10 cellular contexts compared by ENCODE assay signal in genomic region chr19:6272913-6273600, GRCh38. TPM values are rescaled to one million over a fixed set of nuclear protein-coding genes. Genes with fewer than 3 reads are reported as not detected.
A peak's percentile ranks its signal among the peaks of the same experiment; 100 is the strongest.
DNase-seq lines count a peak whose midpoint lies in the region; ATAC-seq and TF ChIP-seq lines count a peak whose summit lies in the region.
"Had no signal": no experiment of that assay in that cellular context is flagged by ENCODE, and none has a peak within 500 bp of the region (broad histone marks: within the 10 kb centered on the region; RNA-seq: fewer than 3 reads in every experiment).

No MANE protein-coding gene starts in this region.

- no CpG with 5 or more reads among the region's 22 CpGs for WGBS in H9 (ENCODE audit: extremely low coverage, insufficient read length, low lambda C conversion rate)

- H2BK5ac ChIP-seq in H9 (ENCODE audit: insufficient read length, low read length): no peak overlapping the region

- no peak overlapping the region; the same call in 1 of the 2 replicates for H3K14ac ChIP-seq in H9 (ENCODE audit: insufficient read depth, low read length)

- TF ChIP-seq CTCF in H9 (conservative IDR thresholded peaks at IDR 0.05) (no peak), ascending aorta (IDR thresholded peaks at IDR 0.05) (no peak), omental fat pad (IDR thresholded peaks at IDR 0.05) (no peak)

- H3K27me3 ChIP-seq in H9 (ENCODE audit: insufficient read depth, low read length) (no peaks in the 10 kb centered on the region), ascending aorta (no peaks in the 10 kb centered on the region), iPS-20b (ENCODE audit: insufficient read depth, low read length) (no peaks in the 10 kb centered on the region), skeletal muscle tissue (ENCODE audit: control insufficient read depth in 3 of 3, insufficient read depth in 3 of 3, low read length in 3 of 3) (no peaks in the 10 kb centered on the region)

- no peaks in the 10 kb centered on the region for H3K9me3 Mint-ChIP-seq in H9
- H3K9me3 Mint-ChIP-seq in activated T-cell treated with anti-CD3 and anti-CD28 coated beads, Interleukin-2, amount 50 U/mL, for 72 hours: no peaks in the 10 kb centered on the region
- H3K9me3 Mint-ChIP-seq: activated B cell treated with CpG ODN at 0.5 μM for 24 hours had no signal

- no peak overlapping the region for H3K56ac ChIP-seq in H9 (ENCODE audit: insufficient read length, low read depth, low read length)

- no peak overlapping the region for H2BK120ac ChIP-seq in H9 (ENCODE audit: low read depth, low read length, poor library complexity, severe bottlenecking)

- no peak overlapping the region for H3T11ph ChIP-seq in H9 (ENCODE audit: low read length)

- H2BK15ac ChIP-seq in H9 (ENCODE audit: low read depth, low read length): no peak overlapping the region

- peak overlapping the region in 1 of 2 experiments; percentile 28; a peak in 2 of 5 replicates for H3K4me3 Mint-ChIP-seq in H9
- no peak overlapping the region for H3K4me3 Mint-ChIP-seq in activated T-cell treated with anti-CD3 and anti-CD28 coated beads, Interleukin-2, amount 50 U/mL, for 72 hours
- H3K4me3 Mint-ChIP-seq: activated B cell treated with CpG ODN at 0.5 μM for 24 hours had no signal

- H3K18ac ChIP-seq in H9 (ENCODE audit: insufficient read length, low read depth, low read length): no peak overlapping the region

- peaks cover 48% of the 10 kb centered on the region; the same call in 1 of the 2 replicates for H3K79me2 ChIP-seq in H9 (ENCODE audit: insufficient read depth, low read length)

- H4K5ac ChIP-seq in H9 (ENCODE audit: insufficient read length, low read depth, low read length): no peak overlapping the region

- H2AFZ ChIP-seq in H9 (ENCODE audit: low read length): no peak overlapping the region

- H4K8ac ChIP-seq in H9 (replicated peaks; ENCODE audit: insufficient read length, low read depth, low read length): no peak overlapping the region

- no peak overlapping the region for H2BK20ac ChIP-seq in H9 (ENCODE audit: low read depth, low read length, poor library complexity, severe bottlenecking)

- no peaks in the 10 kb centered on the region for H4K20me1 ChIP-seq in H9 (ENCODE audit: control insufficient read depth, insufficient read depth, insufficient read length)

- no peaks in the 10 kb centered on the region for H3K27me3 Mint-ChIP-seq in H9 (ENCODE audit: low read depth)
- no peaks in the 10 kb centered on the region for H3K27me3 Mint-ChIP-seq in activated T-cell treated with anti-CD3 and anti-CD28 coated beads, Interleukin-2, amount 50 U/mL, for 72 hours (ENCODE audit: low read depth)
- H3K27me3 Mint-ChIP-seq: activated B cell treated with CpG ODN at 0.5 μM for 24 hours had no signal

- no peak overlapping the region for H3K4me2 ChIP-seq in H9 (ENCODE audit: insufficient read depth, insufficient read length, low read length)

- H3K9me3 ChIP-seq in H9 (ENCODE audit: control insufficient read depth, low read depth, low read length): no peaks in the 10 kb centered on the region
- no peaks in the 10 kb centered on the region for H3K9me3 ChIP-seq in ascending aorta
- H3K9me3 ChIP-seq in iPS-20b (ENCODE audit: insufficient read depth, low read depth, low read length): no peaks in the 10 kb centered on the region
- H3K9me3 ChIP-seq in skeletal muscle tissue (ENCODE audit: control insufficient read depth in 3 of 3, low read length in 3 of 3): no peaks in the 10 kb centered on the region

- peaks cover 17 to 46% (median 40%) of the 10 kb centered on the region in 3 experiments; a peak in 6 of 7 replicates for H3K36me3 Mint-ChIP-seq in H9 (ENCODE audit: insufficient read depth in 1 of 3, low read depth in 3 of 3)
- H3K36me3 Mint-ChIP-seq in activated T-cell treated with anti-CD3 and anti-CD28 coated beads, Interleukin-2, amount 50 U/mL, for 72 hours (ENCODE audit: insufficient read depth in 2 of 2): peaks cover 3 to 4% of the 10 kb centered on the region in 2 donors

- peaks cover 62 to 72% of the 10 kb centered on the region in 2 experiments for H3K4me1 Mint-ChIP-seq in H9
- H3K4me1 Mint-ChIP-seq in activated T-cell treated with anti-CD3 and anti-CD28 coated beads, Interleukin-2, amount 50 U/mL, for 72 hours (ENCODE audit: low read depth): peaks cover 47% of the 10 kb centered on the region

- H3K36me3 ChIP-seq in ascending aorta (peaks cover 21 to 23% of the 10 kb centered on the region in 2 donors), iPS-20b (ENCODE audit: insufficient read depth, low read depth, low read length) (peaks cover 30% of the 10 kb centered on the region), skeletal muscle tissue (ENCODE audit: control insufficient read depth in 3 of 3, insufficient read depth in 3 of 3, low read length in 3 of 3) (peaks cover 12 to 25% (median 22%) of the 10 kb centered on the region in 3 donors)

- DNase-seq in H9: no peak
- DNase-seq in ascending aorta (ENCODE audit: low spot score in 2 of 2): no peak
- DNase-seq in NK-92 treated with Interleukin-12 subunit alpha and Interleukin-12 subunit beta, amount 100 ng/mL, for 24 hours (lab: John Stamatoyannopoulos, UW): no peak
- DNase-seq in activated T-cell treated with anti-CD3 and anti-CD28 coated beads, Interleukin-2, amount 50 U/mL, for 72 hours: no peak
- no peak for DNase-seq in SIG-M5 treated with dmso at 0.1 percent for 504 hours (lab: John Stamatoyannopoulos, UW; ENCODE audit: unreplicated experiment)
- DNase-seq in omental fat pad (ENCODE audit: low spot score): no peak
- DNase-seq: activated B cell treated with CpG ODN at 0.5 μM for 24 hours, NCI-H510A had no signal

- H3K4ac ChIP-seq in H9 (ENCODE audit: low read depth, low read length): no peak overlapping the region

- H3K9ac ChIP-seq in H9 (ENCODE audit: extremely low read depth, insufficient read length, low read length) (no peak overlapping the region), iPS-20b (ENCODE audit: low read depth, low read length) (no peak overlapping the region; the same call in 1 of the 2 replicates), skeletal muscle tissue (ENCODE audit: low read depth in 1 of 3, low read length in 3 of 3) (peak overlapping the region; percentile 66 to 84 (median 77))

- no peaks in the 10 kb centered on the region for H3K23me2 ChIP-seq in H9 (ENCODE audit: insufficient read length, low read depth, low read length, poor library complexity, severe bottlenecking)

- peaks cover 21% of the 10 kb centered on the region for H3K79me1 ChIP-seq in H9 (ENCODE audit: insufficient read depth, low read depth, low read length, poor library complexity, severe bottlenecking)

- H3K27ac ChIP-seq in H9 (ENCODE audit: insufficient read length, low read depth, low read length) (no peak overlapping the region), ascending aorta (peak overlapping the region; percentile 90 to 92), iPS-20b (ENCODE audit: low read length) (peak overlapping the region; percentile 45), skeletal muscle tissue (ENCODE audit: low read depth, low read length) (peak overlapping the region; percentile 85)

- no peak overlapping the region for H2AK5ac ChIP-seq in H9 (ENCODE audit: insufficient read length, low read length)

- no peak for ATAC-seq in activated T-cell treated with anti-CD3 and anti-CD28 coated beads, Interleukin-2, amount 50 U/mL, for 72 hours (replicated peaks in 1 of 2)
- no peak for ATAC-seq in omental fat pad (ENCODE audit: low FRiP score)

- H4K91ac ChIP-seq in H9 (ENCODE audit: insufficient read length, low read depth, low read length): no peak overlapping the region

- H2BK12ac ChIP-seq in H9 (ENCODE audit: insufficient read length, low read depth, low read length): no peak overlapping the region

- H3K4me1 ChIP-seq in H9 (ENCODE audit: insufficient read depth, low read length) (peaks cover 12% of the 10 kb centered on the region; the same call in 1 of the 2 replicates), ascending aorta (peaks cover 24 to 64% of the 10 kb centered on the region in 2 donors), iPS-20b (ENCODE audit: insufficient read depth, low read length) (peaks cover 27% of the 10 kb centered on the region), skeletal muscle tissue (ENCODE audit: control insufficient read depth in 3 of 3, insufficient read depth in 3 of 3, low read length in 3 of 3) (peaks cover 76 to 84% (median 83%) of the 10 kb centered on the region in 3 donors)

- peak overlapping the region; percentile 84 to 95 (median 95); a peak in 6 of 7 replicates for H3K27ac Mint-ChIP-seq in H9
- H3K27ac Mint-ChIP-seq in activated T-cell treated with anti-CD3 and anti-CD28 coated beads, Interleukin-2, amount 50 U/mL, for 72 hours: no peak overlapping the region
- H3K27ac Mint-ChIP-seq: activated B cell treated with CpG ODN at 0.5 μM for 24 hours had no signal

- intact Hi-C loops in ascending aorta (cut with DNase I): loop anchor here (5.0 kb wide), 3 partner anchors 76 to 464 kb away; partner anchors contain the start of genes GPR108 and TRIP10

- peak overlapping the region; percentile 31 to 59 for H3K4me3 ChIP-seq in ascending aorta
- H3K4me3 ChIP-seq in iPS-20b (ENCODE audit: low read length): no peak overlapping the region
- peak overlapping the region; percentile 47 to 69 (median 48) for H3K4me3 ChIP-seq in skeletal muscle tissue (ENCODE audit: low read length in 3 of 3)

- no peak overlapping the region for H3K23ac ChIP-seq in H9 (ENCODE audit: insufficient read length, low read depth, low read length)

RNA-seq across cellular contexts. Expression of gene MLLT1, which starts 6.7 kb away (rescaled TPM):
- total RNA-seq in H9 (2021) (54.9 and 56.9 TPM in 2 replicates), ascending aorta (34.5 TPM), skeletal muscle tissue (2.6 TPM), omental fat pad (10 to 100 TPM; 14.1 to 23.3 (median 18.1) TPM)
- total RNA-seq in activated T-cell treated with anti-CD3 and anti-CD28 coated beads, Interleukin-2, amount 50 U/mL, for 72 hours: 10 to 100 TPM; 39.9 to 44.5 TPM

Comparison
In these comparisons a context has a peak if more than half of its experiments do, and no peak if none do; other contexts are left out.
1. H3K9ac ChIP-seq: peak in skeletal muscle tissue (3 of 3); none in H9 (single experiment) and iPS-20b (single experiment).